In genomic region chr20:36386236-36386635, GRCh38 we compare ENCODE assay signal across 33 cellular contexts.
"Had no signal": no experiment of that assay in that cellular context is flagged by ENCODE, and none has a peak within 500 bp of the region (broad histone marks: within the 10 kb centered on the region; RNA-seq: fewer than 3 reads in every experiment).

No MANE protein-coding gene starts in this region.

- DNase-seq: Karpas-422, Kasumi-1, MG63, MM.1S, MV-4-11, NCI-H1048, NCI-H1092, NCI-H1092 treated with DMSO at 0.1 percent for 48 hours, NCI-H1105, NCI-H1105 treated with DMSO at 0.1 percent for 48 hours, NCI-H1417 treated with DMSO at 0.1 percent for 48 hours, NCI-H1436, NCI-H1436 treated with DMSO at 0.1 percent for 48 hours, NCI-H1694, NCI-H1694 treated with DMSO at 0.1 percent for 48 hours, NCI-H187, NCI-H187 treated with DMSO at 0.1 percent for 48 hours, NCI-H1930, NCI-H2029, NCI-H2029 treated with DMSO at 0.1 percent for 48 hours, NCI-H2081, NCI-H2081 treated with DMSO at 0.1 percent for 48 hours, NCI-H2107, NCI-H2171, NCI-H2171 treated with DMSO at 0.1 percent for 48 hours, NCI-H2227 treated with DMSO at 0.1 percent for 48 hours, NCI-H226, NCI-H345, NCI-H446, NCI-H446 treated with DMSO at 0.1 percent for 48 hours, NCI-H510A, NCI-H510A treated with DMSO at 0.1 percent for 48 hours had no signal

- H3K36me3 ChIP-seq: MG63 had no signal

- H3K27ac ChIP-seq: KMS-11 had no signal

- H3K9me3 ChIP-seq: MG63 had no signal

- H3K4me3 ChIP-seq: MG63 had no signal

- H3K4me2 ChIP-seq: KMS-11 had no signal

- H3K9ac ChIP-seq: KMS-11 had no signal
